22 cellular contexts compared by ENCODE assay signal in genomic region chr9:14248149-14248548, GRCh38.
DNase-seq lines count a peak whose midpoint lies in the region; TF ChIP-seq lines count a peak whose summit lies in the region.
"Had no signal": no experiment of that assay in that cellular context is flagged by ENCODE, and none has a peak within 500 bp of the region (broad histone marks: within the 10 kb centered on the region; RNA-seq: fewer than 3 reads in every experiment).

No MANE protein-coding gene starts in this region.

- H4K91ac ChIP-seq in mesenchymal stem cell (ENCODE audit: low read length): no peak overlapping the region

- H3K27me3 ChIP-seq in mesenchymal stem cell (ENCODE audit: control insufficient read depth in 1 of 2, insufficient read depth in 1 of 2, low read length in 2 of 2): no peaks in the 10 kb centered on the region
- H3K27me3 ChIP-seq: BE2C, BLaER1 had no signal

- no peak overlapping the region for H3K9ac ChIP-seq in mesenchymal stem cell (ENCODE audit: low read length)
- H3K9ac ChIP-seq: BLaER1 had no signal

- H3K36me3 ChIP-seq in HEK293 (ENCODE audit: control insufficient read depth in 2 of 2, insufficient read depth in 1 of 2, low read length in 2 of 2) (no peaks in the 10 kb centered on the region), mesenchymal stem cell (ENCODE audit: control insufficient read depth in 1 of 2, insufficient read depth in 2 of 2, low read depth in 1 of 2, low read length in 2 of 2) (no peaks in the 10 kb centered on the region)
- H3K36me3 ChIP-seq: BE2C, BLaER1 had no signal

- H3K4me1 ChIP-seq in HEK293 (ENCODE audit: control insufficient read depth, insufficient read depth, low read length): peaks cover 23% of the 10 kb centered on the region
- peaks cover 10% of the 10 kb centered on the region for H3K4me1 ChIP-seq in mesenchymal stem cell (ENCODE audit: control insufficient read depth, insufficient read depth, low read depth, low read length)
- H3K4me1 ChIP-seq: BLaER1 had no signal

- peaks cover 17% of the 10 kb centered on the region for H3K79me1 ChIP-seq in mesenchymal stem cell (replicated peaks; ENCODE audit: low read length, poor library complexity, severe bottlenecking)

- WGBS in mesenchymal stem cell: 100% methylated on average over 1 of the region's 1 CpG

- no peak overlapping the region for H4K8ac ChIP-seq in mesenchymal stem cell (ENCODE audit: low read length)

- H3K4ac ChIP-seq in mesenchymal stem cell (ENCODE audit: low read depth in 1 of 2, low read length in 2 of 2): no peak overlapping the region

- peaks cover 8% of the 10 kb centered on the region for H3K36me3 Mint-ChIP-seq in type B pancreatic cell
- H3K36me3 Mint-ChIP-seq: CD14-positive monocyte; CD4-positive, alpha-beta memory T cell; CD4-positive, CD25-positive, alpha-beta regulatory T cell; CD8-positive, alpha-beta memory T cell had no signal

- no peaks in the 10 kb centered on the region for H3K9me3 Mint-ChIP-seq in type B pancreatic cell
- H3K9me3 Mint-ChIP-seq: CD4-positive, alpha-beta memory T cell; CD8-positive, alpha-beta memory T cell had no signal

- no peak overlapping the region for H2BK5ac ChIP-seq in mesenchymal stem cell (ENCODE audit: low read depth, low read length, poor library complexity, severe bottlenecking)

- no peak overlapping the region for H3K4me2 ChIP-seq in mesenchymal stem cell (ENCODE audit: low read length, poor library complexity, severe bottlenecking)
- H3K4me2 ChIP-seq: BLaER1 had no signal

- POLR2A ChIA-PET in HEK293 (lab: Yijun Ruan, JAX): interaction anchor here (0.7 kb wide), 2 partner anchors 30 to 46 kb away, joined by 4 to 5 read pairs; no protein-coding TSS in a partner anchor

- H2BK12ac ChIP-seq in mesenchymal stem cell (ENCODE audit: low read length in 2 of 2): no peak overlapping the region

- peak overlapping the region; percentile 99 for H2AK5ac ChIP-seq in mesenchymal stem cell (ENCODE audit: low read length, severe bottlenecking)

- no peaks in the 10 kb centered on the region for H3K9me3 ChIP-seq in HEK293 (ENCODE audit: control insufficient read depth, insufficient read depth, low read depth, low read length)
- no peaks in the 10 kb centered on the region for H3K9me3 ChIP-seq in mesenchymal stem cell (ENCODE audit: control insufficient read depth, low read length)
- H3K9me3 ChIP-seq: BE2C, BLaER1 had no signal

- H3K23ac ChIP-seq in mesenchymal stem cell (ENCODE audit: low read length in 2 of 2): no peak overlapping the region

- CTCF ChIA-PET in HEK293 (lab: Yijun Ruan, JAX): interaction anchor here (1.0 to 1.5 kb wide), 2 partner anchors 10 to 106 kb away, joined by 3 to 4 read pairs; no protein-coding TSS in a partner anchor

- H3K4me3 ChIP-seq in HEK293 (ENCODE audit: low read depth, low read length) (no peak overlapping the region), mesenchymal stem cell (ENCODE audit: insufficient read depth in 1 of 2, low read depth in 1 of 2, low read length in 2 of 2) (no peak overlapping the region)
- H3K4me3 ChIP-seq: BLaER1, GM12878 had no signal

- DNase-seq in mesenchymal stem cell (no peak), type B pancreatic cell (ENCODE audit: extremely low spot score, unreplicated experiment) (no peak), NCI-H2107 treated with DMSO at 0.1 percent for 48 hours (lab: John Stamatoyannopoulos, UW; ENCODE audit: unreplicated experiment) (no peak)
- DNase-seq in activated CD4-positive, CD25-positive, alpha-beta regulatory T cell (lab: John Stamatoyannopoulos, UW): no peak
- DNase-seq: 8988T; ACHN; BE2C; CD4-positive, alpha-beta memory T cell; CD4-positive, CD25-positive, alpha-beta regulatory T cell; CD8-positive, alpha-beta memory T cell; COR-L47; DMS 273 treated with DMSO at 0.1 percent for 48 hours; DMS153; DMS53; DMS79; DND-41; EL; GDM1 had no signal

- no peak for TF ChIP-seq CTCF in HEK293 (tag by site-specific recombination; IDR thresholded peaks at IDR 0.05)
- TF ChIP-seq CTCF in type B pancreatic cell (conservative IDR thresholded peaks at IDR 0.05): no peak

- no peak overlapping the region for H3K18ac ChIP-seq in mesenchymal stem cell (ENCODE audit: low read depth in 1 of 2, low read length in 2 of 2)

- H3K27ac Mint-ChIP-seq in type B pancreatic cell: peak overlapping the region; percentile 34
- H3K27ac Mint-ChIP-seq: CD4-positive, alpha-beta memory T cell; CD4-positive, CD25-positive, alpha-beta regulatory T cell; CD8-positive, alpha-beta memory T cell had no signal

- no peaks in the 10 kb centered on the region for H3K27me3 Mint-ChIP-seq in type B pancreatic cell

- H3K4me1 Mint-ChIP-seq in type B pancreatic cell (ENCODE audit: unreplicated experiment): peaks cover 57% of the 10 kb centered on the region
- H3K4me1 Mint-ChIP-seq: CD14-positive monocyte; CD4-positive, alpha-beta memory T cell; CD4-positive, CD25-positive, alpha-beta regulatory T cell; CD8-positive, alpha-beta memory T cell had no signal

- H3K14ac ChIP-seq in mesenchymal stem cell (ENCODE audit: low read length in 2 of 2): no peak overlapping the region

- H2AFZ ChIP-seq in mesenchymal stem cell (ENCODE audit: low read depth, low read length): no peak overlapping the region

- no peak overlapping the region for H2BK120ac ChIP-seq in mesenchymal stem cell (ENCODE audit: low read depth, low read length)

- no peak overlapping the region for H2BK15ac ChIP-seq in mesenchymal stem cell (ENCODE audit: low read depth, poor library complexity, severe bottlenecking)

- H3K27ac ChIP-seq in HEK293 (ENCODE audit: extremely low read depth, low read depth, low read length): no peak overlapping the region
- no peak overlapping the region for H3K27ac ChIP-seq in mesenchymal stem cell (ENCODE audit: low read length, poor library complexity, severe bottlenecking)
- H3K27ac ChIP-seq: BLaER1 had no signal

- H3K4me3 Mint-ChIP-seq in type B pancreatic cell: no peak overlapping the region
- H3K4me3 Mint-ChIP-seq: CD14-positive monocyte; CD4-positive, alpha-beta memory T cell; CD4-positive, CD25-positive, alpha-beta regulatory T cell; CD8-positive, alpha-beta memory T cell had no signal

TF ChIP-seq in HEK293, 187 proteins besides CTCF, POLR2A, EP300 and RAD21:
- TF ChIP-seq ZNF510 (tag by site-specific recombination; IDR thresholded peaks at IDR 0.05; ENCODE audit: insufficient replicate concordance) (no peak), ZNF366 (tag by site-specific recombination; conservative IDR thresholded peaks at IDR 0.05) (peak; percentile 63), ZNF121 (tag by site-specific recombination; IDR thresholded peaks at IDR 0.05) (peak; percentile 81)
